ENCODE assay signal across 1 cellular context in the genomic region with DNA sequence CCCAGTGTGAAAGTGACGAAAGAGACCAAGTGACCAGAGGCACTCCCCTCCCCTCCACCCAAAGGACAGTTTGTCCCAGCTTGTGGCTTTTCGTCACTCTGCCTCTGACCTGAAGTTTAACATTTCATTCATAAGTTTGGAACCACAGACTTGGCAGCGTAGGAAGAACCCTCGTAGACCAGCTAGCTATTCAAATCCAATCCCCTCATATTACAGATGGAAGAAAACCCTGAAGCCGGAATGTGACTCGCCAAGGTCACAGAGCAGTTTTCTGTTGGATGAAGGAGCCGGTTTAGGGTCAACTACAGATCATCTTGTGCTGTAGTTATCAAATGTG.
TF ChIP-seq lines count a peak whose summit lies in the region.

No MANE protein-coding gene starts in this region.

TF ChIP-seq in HepG2, 621 proteins besides CTCF, POLR2A, EP300 and RAD21 (continued from another document and continues in another):
- TF ChIP-seq, protein P1, sequence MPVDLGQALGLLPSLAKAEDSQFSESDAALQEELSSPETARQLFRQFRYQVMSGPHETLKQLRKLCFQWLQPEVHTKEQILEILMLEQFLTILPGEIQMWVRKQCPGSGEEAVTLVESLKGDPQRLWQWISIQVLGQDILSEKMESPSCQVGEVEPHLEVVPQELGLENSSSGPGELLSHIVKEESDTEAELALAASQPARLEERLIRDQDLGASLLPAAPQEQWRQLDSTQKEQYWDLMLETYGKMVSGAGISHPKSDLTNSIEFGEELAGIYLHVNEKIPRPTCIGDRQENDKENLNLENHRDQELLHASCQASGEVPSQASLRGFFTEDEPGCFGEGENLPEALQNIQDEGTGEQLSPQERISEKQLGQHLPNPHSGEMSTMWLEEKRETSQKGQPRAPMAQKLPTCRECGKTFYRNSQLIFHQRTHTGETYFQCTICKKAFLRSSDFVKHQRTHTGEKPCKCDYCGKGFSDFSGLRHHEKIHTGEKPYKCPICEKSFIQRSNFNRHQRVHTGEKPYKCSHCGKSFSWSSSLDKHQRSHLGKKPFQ (CRISPR knock-in tag; IDR thresholded peaks at IDR 0.05; ENCODE audit: insufficient replicate concordance): no peak
- TF ChIP-seq, protein P2, sequence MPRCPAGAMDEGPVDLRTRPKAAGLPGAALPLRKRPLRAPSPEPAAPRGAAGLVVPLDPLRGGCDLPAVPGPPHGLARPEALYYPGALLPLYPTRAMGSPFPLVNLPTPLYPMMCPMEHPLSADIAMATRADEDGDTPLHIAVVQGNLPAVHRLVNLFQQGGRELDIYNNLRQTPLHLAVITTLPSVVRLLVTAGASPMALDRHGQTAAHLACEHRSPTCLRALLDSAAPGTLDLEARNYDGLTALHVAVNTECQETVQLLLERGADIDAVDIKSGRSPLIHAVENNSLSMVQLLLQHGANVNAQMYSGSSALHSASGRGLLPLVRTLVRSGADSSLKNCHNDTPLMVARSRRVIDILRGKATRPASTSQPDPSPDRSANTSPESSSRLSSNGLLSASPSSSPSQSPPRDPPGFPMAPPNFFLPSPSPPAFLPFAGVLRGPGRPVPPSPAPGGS (CRISPR knock-in tag; IDR thresholded peaks at IDR 0.05): no peak
- no peak for TF ChIP-seq ZNF724P (CRISPR knock-in tag; IDR thresholded peaks at IDR 0.05; ENCODE audit: borderline replicate concordance)
- TF ChIP-seq, protein P3, sequence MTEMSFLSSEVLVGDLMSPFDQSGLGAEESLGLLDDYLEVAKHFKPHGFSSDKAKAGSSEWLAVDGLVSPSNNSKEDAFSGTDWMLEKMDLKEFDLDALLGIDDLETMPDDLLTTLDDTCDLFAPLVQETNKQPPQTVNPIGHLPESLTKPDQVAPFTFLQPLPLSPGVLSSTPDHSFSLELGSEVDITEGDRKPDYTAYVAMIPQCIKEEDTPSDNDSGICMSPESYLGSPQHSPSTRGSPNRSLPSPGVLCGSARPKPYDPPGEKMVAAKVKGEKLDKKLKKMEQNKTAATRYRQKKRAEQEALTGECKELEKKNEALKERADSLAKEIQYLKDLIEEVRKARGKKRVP (CRISPR knock-in tag; IDR thresholded peaks at IDR 0.05): 0 out of 4 replicates have a peak, but pooled peaks have one; percentile 14 to 29
- no peak for TF ChIP-seq RBAK (CRISPR knock-in tag; IDR thresholded peaks at IDR 0.05)
- no peak for TF ChIP-seq ZNF446 (CRISPR knock-in tag; IDR thresholded peaks at IDR 0.05)
- TF ChIP-seq ZNF20 (CRISPR knock-in tag; IDR thresholded peaks at IDR 0.05): no peak
- TF ChIP-seq ZFY (CRISPR knock-in tag; IDR thresholded peaks at IDR 0.05): 0 out of 2 replicates have a peak, but pooled peaks have one; percentile 6
- no peak for TF ChIP-seq ZNF788 (CRISPR knock-in tag; IDR thresholded peaks at IDR 0.05; ENCODE audit: borderline replicate concordance)
- no peak for TF ChIP-seq ZNF607 (CRISPR knock-in tag; IDR thresholded peaks at IDR 0.05; ENCODE audit: borderline replicate concordance)
- TF ChIP-seq HNF4G (IDR thresholded peaks at IDR 0.05; ENCODE audit: borderline replicate concordance, low read depth, low read length): no peak
- no peak for TF ChIP-seq HNF4G (CRISPR knock-in tag; IDR thresholded peaks at IDR 0.05; ENCODE audit: borderline replicate concordance, low read depth)
- peak; percentile 7; the same call in 1 of the 2 replicates for TF ChIP-seq DNMT3B (CRISPR knock-in tag; conservative IDR thresholded peaks at IDR 0.05)
- TF ChIP-seq ZBTB4 (CRISPR knock-in tag; IDR thresholded peaks at IDR 0.05; ENCODE audit: borderline replicate concordance): no peak
- TF ChIP-seq, protein P4, sequence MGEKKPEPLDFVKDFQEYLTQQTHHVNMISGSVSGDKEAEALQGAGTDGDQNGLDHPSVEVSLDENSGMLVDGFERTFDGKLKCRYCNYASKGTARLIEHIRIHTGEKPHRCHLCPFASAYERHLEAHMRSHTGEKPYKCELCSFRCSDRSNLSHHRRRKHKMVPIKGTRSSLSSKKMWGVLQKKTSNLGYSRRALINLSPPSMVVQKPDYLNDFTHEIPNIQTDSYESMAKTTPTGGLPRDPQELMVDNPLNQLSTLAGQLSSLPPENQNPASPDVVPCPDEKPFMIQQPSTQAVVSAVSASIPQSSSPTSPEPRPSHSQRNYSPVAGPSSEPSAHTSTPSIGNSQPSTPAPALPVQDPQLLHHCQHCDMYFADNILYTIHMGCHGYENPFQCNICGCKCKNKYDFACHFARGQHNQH (CRISPR knock-in tag; IDR thresholded peaks at IDR 0.05): no peak
- no peak for TF ChIP-seq POLR2AphosphoS2 (IDR thresholded peaks at IDR 0.05; ENCODE audit: low read depth, low read length)
- no peak for TF ChIP-seq SMAD9 (CRISPR knock-in tag; IDR thresholded peaks at IDR 0.05)
- TF ChIP-seq ZNF264 (CRISPR knock-in tag; IDR thresholded peaks at IDR 0.05): no peak
- TF ChIP-seq, protein P5, sequence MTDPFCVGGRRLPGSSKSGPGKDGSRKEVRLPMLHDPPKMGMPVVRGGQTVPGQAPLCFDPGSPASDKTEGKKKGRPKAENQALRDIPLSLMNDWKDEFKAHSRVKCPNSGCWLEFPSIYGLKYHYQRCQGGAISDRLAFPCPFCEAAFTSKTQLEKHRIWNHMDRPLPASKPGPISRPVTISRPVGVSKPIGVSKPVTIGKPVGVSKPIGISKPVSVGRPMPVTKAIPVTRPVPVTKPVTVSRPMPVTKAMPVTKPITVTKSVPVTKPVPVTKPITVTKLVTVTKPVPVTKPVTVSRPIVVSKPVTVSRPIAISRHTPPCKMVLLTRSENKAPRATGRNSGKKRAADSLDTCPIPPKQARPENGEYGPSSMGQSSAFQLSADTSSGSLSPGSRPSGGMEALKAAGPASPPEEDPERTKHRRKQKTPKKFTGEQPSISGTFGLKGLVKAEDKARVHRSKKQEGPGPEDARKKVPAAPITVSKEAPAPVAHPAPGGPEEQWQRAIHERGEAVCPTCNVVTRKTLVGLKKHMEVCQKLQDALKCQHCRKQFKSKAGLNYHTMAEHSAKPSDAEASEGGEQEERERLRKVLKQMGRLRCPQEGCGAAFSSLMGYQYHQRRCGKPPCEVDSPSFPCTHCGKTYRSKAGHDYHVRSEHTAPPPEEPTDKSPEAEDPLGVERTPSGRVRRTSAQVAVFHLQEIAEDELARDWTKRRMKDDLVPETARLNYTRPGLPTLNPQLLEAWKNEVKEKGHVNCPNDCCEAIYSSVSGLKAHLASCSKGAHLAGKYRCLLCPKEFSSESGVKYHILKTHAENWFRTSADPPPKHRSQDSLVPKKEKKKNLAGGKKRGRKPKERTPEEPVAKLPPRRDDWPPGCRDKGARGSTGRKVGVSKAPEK (CRISPR knock-in tag; IDR thresholded peaks at IDR 0.05; ENCODE audit: borderline replicate concordance): no peak
- TF ChIP-seq, protein P6, sequence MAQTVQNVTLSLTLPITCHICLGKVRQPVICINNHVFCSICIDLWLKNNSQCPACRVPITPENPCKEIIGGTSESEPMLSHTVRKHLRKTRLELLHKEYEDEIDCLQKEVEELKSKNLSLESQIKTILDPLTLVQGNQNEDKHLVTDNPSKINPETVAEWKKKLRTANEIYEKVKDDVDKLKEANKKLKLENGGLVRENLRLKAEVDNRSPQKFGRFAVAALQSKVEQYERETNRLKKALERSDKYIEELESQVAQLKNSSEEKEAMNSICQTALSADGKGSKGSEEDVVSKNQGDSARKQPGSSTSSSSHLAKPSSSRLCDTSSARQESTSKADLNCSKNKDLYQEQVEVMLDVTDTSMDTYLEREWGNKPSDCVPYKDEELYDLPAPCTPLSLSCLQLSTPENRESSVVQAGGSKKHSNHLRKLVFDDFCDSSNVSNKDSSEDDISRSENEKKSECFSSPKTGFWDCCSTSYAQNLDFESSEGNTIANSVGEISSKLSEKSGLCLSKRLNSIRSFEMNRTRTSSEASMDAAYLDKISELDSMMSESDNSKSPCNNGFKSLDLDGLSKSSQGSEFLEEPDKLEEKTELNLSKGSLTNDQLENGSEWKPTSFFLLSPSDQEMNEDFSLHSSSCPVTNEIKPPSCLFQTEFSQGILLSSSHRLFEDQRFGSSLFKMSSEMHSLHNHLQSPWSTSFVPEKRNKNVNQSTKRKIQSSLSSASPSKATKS (CRISPR knock-in tag; IDR thresholded peaks at IDR 0.05): no peak
- no peak for TF ChIP-seq NFIB (CRISPR knock-in tag; IDR thresholded peaks at IDR 0.05; ENCODE audit: borderline replicate concordance)
- TF ChIP-seq MAX (IDR thresholded peaks at IDR 0.05): no peak
- TF ChIP-seq ZFAT (CRISPR knock-in tag; conservative IDR thresholded peaks at IDR 0.05): 0 out of 2 replicates have a peak, but pooled peaks have one; percentile 20
- TF ChIP-seq, protein P7, sequence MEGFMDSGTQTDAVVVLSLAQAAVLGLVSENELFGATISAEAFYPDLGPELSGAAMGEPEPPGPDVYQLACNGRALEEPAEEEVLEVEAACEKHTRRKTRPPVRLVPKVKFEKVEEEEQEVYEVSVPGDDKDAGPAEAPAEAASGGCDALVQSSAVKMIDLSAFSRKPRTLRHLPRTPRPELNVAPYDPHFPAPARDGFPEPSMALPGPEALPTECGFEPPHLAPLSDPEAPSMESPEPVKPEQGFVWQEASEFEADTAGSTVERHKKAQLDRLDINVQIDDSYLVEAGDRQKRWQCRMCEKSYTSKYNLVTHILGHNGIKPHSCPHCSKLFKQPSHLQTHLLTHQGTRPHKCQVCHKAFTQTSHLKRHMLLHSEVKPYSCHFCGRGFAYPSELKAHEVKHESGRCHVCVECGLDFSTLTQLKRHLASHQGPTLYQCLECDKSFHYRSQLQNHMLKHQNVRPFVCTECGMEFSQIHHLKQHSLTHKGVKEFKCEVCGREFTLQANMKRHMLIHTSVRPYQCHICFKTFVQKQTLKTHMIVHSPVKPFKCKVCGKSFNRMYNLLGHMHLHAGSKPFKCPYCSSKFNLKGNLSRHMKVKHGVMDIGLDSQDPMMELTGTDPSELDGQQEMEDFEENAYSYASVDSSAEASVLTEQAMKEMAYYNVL (CRISPR knock-in tag; IDR thresholded peaks at IDR 0.05; ENCODE audit: borderline replicate concordance): no peak
- no peak for TF ChIP-seq KDM5A (IDR thresholded peaks at IDR 0.05; ENCODE audit: borderline replicate concordance, low read length)
- TF ChIP-seq, protein P8, sequence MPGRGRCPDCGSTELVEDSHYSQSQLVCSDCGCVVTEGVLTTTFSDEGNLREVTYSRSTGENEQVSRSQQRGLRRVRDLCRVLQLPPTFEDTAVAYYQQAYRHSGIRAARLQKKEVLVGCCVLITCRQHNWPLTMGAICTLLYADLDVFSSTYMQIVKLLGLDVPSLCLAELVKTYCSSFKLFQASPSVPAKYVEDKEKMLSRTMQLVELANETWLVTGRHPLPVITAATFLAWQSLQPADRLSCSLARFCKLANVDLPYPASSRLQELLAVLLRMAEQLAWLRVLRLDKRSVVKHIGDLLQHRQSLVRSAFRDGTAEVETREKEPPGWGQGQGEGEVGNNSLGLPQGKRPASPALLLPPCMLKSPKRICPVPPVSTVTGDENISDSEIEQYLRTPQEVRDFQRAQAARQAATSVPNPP (CRISPR knock-in tag; IDR thresholded peaks at IDR 0.05): no peak
- TF ChIP-seq, protein P9, sequence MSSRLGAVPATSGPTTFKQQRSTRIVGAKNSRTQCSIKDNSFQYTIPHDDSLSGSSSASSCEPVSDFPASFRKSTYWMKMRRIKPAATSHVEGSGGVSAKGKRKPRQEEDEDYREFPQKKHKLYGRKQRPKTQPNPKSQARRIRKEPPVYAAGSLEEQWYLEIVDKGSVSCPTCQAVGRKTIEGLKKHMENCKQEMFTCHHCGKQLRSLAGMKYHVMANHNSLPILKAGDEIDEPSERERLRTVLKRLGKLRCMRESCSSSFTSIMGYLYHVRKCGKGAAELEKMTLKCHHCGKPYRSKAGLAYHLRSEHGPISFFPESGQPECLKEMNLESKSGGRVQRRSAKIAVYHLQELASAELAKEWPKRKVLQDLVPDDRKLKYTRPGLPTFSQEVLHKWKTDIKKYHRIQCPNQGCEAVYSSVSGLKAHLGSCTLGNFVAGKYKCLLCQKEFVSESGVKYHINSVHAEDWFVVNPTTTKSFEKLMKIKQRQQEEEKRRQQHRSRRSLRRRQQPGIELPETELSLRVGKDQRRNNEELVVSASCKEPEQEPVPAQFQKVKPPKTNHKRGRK (CRISPR knock-in tag; IDR thresholded peaks at IDR 0.05): no peak
- TF ChIP-seq ONECUT2 (CRISPR knock-in tag; IDR thresholded peaks at IDR 0.05): no peak
